In genomic region chr9:129752915-129753724, GRCh38 we compare ENCODE assay signal across 9 cellular contexts. TPM values are rescaled to one million over a fixed set of nuclear protein-coding genes. Genes with fewer than 3 reads are reported as not detected.
DNase-seq lines count a peak whose midpoint lies in the region; ATAC-seq, FAIRE-seq and TF ChIP-seq lines count a peak whose summit lies in the region.
"Had no signal": no experiment of that assay in that cellular context is flagged by ENCODE, and none has a peak within 500 bp of the region (broad histone marks: within the 10 kb centered on the region; RNA-seq: fewer than 3 reads in every experiment).

TSS of gene PTGES (minus strand) at chr9:129753042. CDS start at chr9:129753012, 30 bp downstream.

- no peaks in the 10 kb centered on the region for H3K36me3 Mint-ChIP-seq in T-cell
- H3K36me3 Mint-ChIP-seq: immature natural killer cell had no signal

- H3K79me2 ChIP-seq in GM12878 (ENCODE audit: control insufficient read depth, insufficient read depth, low read length) (no peaks in the 10 kb centered on the region), smooth muscle cell (ENCODE audit: low read depth) (peaks cover 5% of the 10 kb centered on the region)

- H3K4me1 ChIP-seq in GM12878 (ENCODE audit: control insufficient read depth, insufficient read depth, low read length) (peaks cover 5% of the 10 kb centered on the region; the same call in 1 of the 2 replicates), iPS-15b (ENCODE audit: control insufficient read depth, insufficient read depth, low read length) (peaks cover 4% of the 10 kb centered on the region), smooth muscle cell (ENCODE audit: low read depth) (peaks cover 14% of the 10 kb centered on the region)

- TF ChIP-seq POLR2A in GM12878 (IDR thresholded peaks at IDR 0.05; ENCODE audit: low read depth, low read length): no peak

- FAIRE-seq in GM12878 (lab: Jason Lieb, UNC): no peak

- H3K4me3 Mint-ChIP-seq in T-cell: peak within 1 kb of the TSS in 2 of 3 donors; percentile 41 to 55
- H3K4me3 Mint-ChIP-seq: immature natural killer cell had no signal

- no peak within 1 kb of the TSS for H3K27ac Mint-ChIP-seq in T-cell
- H3K27ac Mint-ChIP-seq: immature natural killer cell had no signal

- no TSS peak for BruUV-seq in GM12878 (replicated peaks; lab: Mats Ljungman, UMichigan)

- POLR2A ChIA-PET in T-cell (lab: Charles Lee) (no interaction called here), GM12878 (lab: Charles Lee) (interaction anchor here (0.5 kb wide), 1 partner anchor 46 kb away, joined by 4 read pairs; no protein-coding TSS in a partner anchor)

- RAD21 ChIA-PET in GM12878 (lab: Charles Lee; ENCODE audit: unreplicated experiment): no interaction called here

- H3K27me3 Mint-ChIP-seq in T-cell: peaks cover 0 to 10% of the 10 kb centered on the region in 2 donors

- CTCF ChIA-PET in T-cell (lab: Charles Lee): interaction anchor here in 1 of 2 donors (0.6 kb wide), 1 partner anchor 1825 kb away, joined by 3 read pairs; no protein-coding TSS in a partner anchor
- CTCF ChIA-PET in GM12878 (lab: Yijun Ruan, JAX): interaction anchor here (1.5 kb wide), 1 partner anchor 37 kb away, joined by 5 read pairs; no protein-coding TSS in a partner anchor

- WGBS in GM12878 (ENCODE audit: insufficient coverage, insufficient replicate concordance, low lambda C conversion rate, missing lambda C conversion rate): 8% methylated on average over 22 of the region's 22 CpGs
- WGBS in smooth muscle cell (ENCODE audit: low lambda C conversion rate): 24% methylated on average over 22 of the region's 22 CpGs

- H3K9me3 ChIP-seq in GM12878 (replicated peaks; ENCODE audit: control insufficient read depth, insufficient read depth, low read length): no peaks in the 10 kb centered on the region
- H3K9me3 ChIP-seq in iPS-15b (ENCODE audit: control insufficient read depth, insufficient read depth, low read length): no peaks in the 10 kb centered on the region
- no peaks in the 10 kb centered on the region for H3K9me3 ChIP-seq in smooth muscle cell (replicated peaks; ENCODE audit: low read depth)

- H2AFZ ChIP-seq in GM12878 (ENCODE audit: control insufficient read depth, low read depth, low read length) (no peak within 1 kb of the TSS), smooth muscle cell (ENCODE audit: low read depth) (peak within 1 kb of the TSS; percentile 26)

- H3F3A ChIP-seq in smooth muscle cell (ENCODE audit: low read depth): peaks cover 19% of the 10 kb centered on the region

- H3K4me3 ChIP-seq in GM12878: no peak within 1 kb of the TSS
- peak within 1 kb of the TSS; percentile 22 for H3K4me3 ChIP-seq in iPS-15b (ENCODE audit: low read depth, low read length)
- peak within 1 kb of the TSS; percentile 50 for H3K4me3 ChIP-seq in smooth muscle cell

- no peak for TF ChIP-seq CTCF in GM12878 (IDR thresholded peaks at IDR 0.05 in 2 of 3, conservative IDR thresholded peaks at IDR 0.05 in 1 of 3; ENCODE audit: control insufficient read depth in 2 of 3, extremely low read depth in 1 of 3, insufficient read depth in 1 of 3, low read depth in 3 of 3, low read length in 3 of 3)
- no peak for TF ChIP-seq CTCF in smooth muscle cell (IDR thresholded peaks at IDR 0.05; ENCODE audit: borderline replicate concordance, insufficient read depth, poor library complexity, severe bottlenecking)

- SMC1A ChIA-PET in GM12878 (lab: Charles Lee; ENCODE audit: uncharacterized antibody, unreplicated experiment): interaction anchor here (0.8 kb wide), 1 partner anchor 11 kb away, joined by 3 read pairs; no protein-coding TSS in a partner anchor

- H4K20me1 ChIP-seq in GM12878 (ENCODE audit: control insufficient read depth, insufficient read depth) (no peaks in the 10 kb centered on the region), smooth muscle cell (ENCODE audit: low read depth) (no peaks in the 10 kb centered on the region)

- ATAC-seq in T-cell (replicated peaks in 1 of 4) (peak; percentile 62 to 98 (median 77)), GM12878 (peak; percentile 93), HG03039 (IDR thresholded peaks at IDR 0.05; ENCODE audit: unreplicated experiment) (no peak)

- H3K4me2 ChIP-seq in GM12878 (ENCODE audit: control insufficient read depth, insufficient read depth) (peak within 1 kb of the TSS; percentile 33; the same call in 1 of the 2 replicates), smooth muscle cell (peak within 1 kb of the TSS; percentile 85)

- no peak for TF ChIP-seq RAD21 in GM12878 (IDR thresholded peaks at IDR 0.05; ENCODE audit: insufficient read depth, low read depth, low read length)

- DNase-seq in AG08396 (ENCODE audit: low spot score) (peak; percentile 89), HK-2 (ENCODE audit: unreplicated experiment) (peak; percentile 84), T-cell (peak in 33 of 34 experiments; percentile 20 to 72 (median 48)), GM12878 (ENCODE audit: low read depth, low spot score) (no peak), smooth muscle cell (lab: John Stamatoyannopoulos, UW; ENCODE audit: unreplicated experiment) (peak; percentile 77), SHP77 treated with DMSO at 0.1 percent for 48 hours (lab: John Stamatoyannopoulos, UW) (no peak)

- peaks cover 19 to 27% (median 25%) of the 10 kb centered on the region in 3 donors for H3K4me1 Mint-ChIP-seq in T-cell

- H3K9ac ChIP-seq in GM12878 (ENCODE audit: control insufficient read depth, insufficient read depth, low read length) (no peak within 1 kb of the TSS), iPS-15b (ENCODE audit: low read depth, low read length) (no peak within 1 kb of the TSS), smooth muscle cell (ENCODE audit: low read depth) (peak within 1 kb of the TSS; percentile 73)

- in situ Hi-C loops in GM12878 (cut with MboI): no loop called here

- H3K27ac ChIP-seq in GM12878 (ENCODE audit: control insufficient read depth, insufficient read depth) (no peak within 1 kb of the TSS), smooth muscle cell (ENCODE audit: low read depth) (peak within 1 kb of the TSS; percentile 91)

- intact Hi-C loops in GM12878 (cut with micrococcal nuclease; ENCODE audit: unreplicated experiment): no loop called here

- TF ChIP-seq EP300 in GM12878 (IDR thresholded peaks at IDR 0.05; ENCODE audit: borderline replicate concordance in 1 of 2, control insufficient read depth in 1 of 2, low read depth in 2 of 2, low read length in 2 of 2): no peak

- H3K36me3 ChIP-seq in GM12878 (ENCODE audit: control insufficient read depth in 2 of 2, insufficient read depth in 2 of 2, low read length in 1 of 2) (no peaks in the 10 kb centered on the region), iPS-15b (ENCODE audit: control insufficient read depth, insufficient read depth, low read length) (no peaks in the 10 kb centered on the region), smooth muscle cell (ENCODE audit: low read depth) (no peaks in the 10 kb centered on the region)

- H3K27me3 ChIP-seq in GM12878 (replicated peaks in 1 of 2; ENCODE audit: control insufficient read depth in 2 of 2, insufficient read depth in 2 of 2, low read length in 1 of 2) (no peaks in the 10 kb centered on the region; a peak in 2 of 4 replicates), iPS-15b (ENCODE audit: control insufficient read depth, insufficient read depth, low read length) (no peaks in the 10 kb centered on the region), smooth muscle cell (ENCODE audit: low read depth) (no peaks in the 10 kb centered on the region)

- no peaks in the 10 kb centered on the region for H3K9me3 Mint-ChIP-seq in T-cell
- H3K9me3 Mint-ChIP-seq: immature natural killer cell had no signal

TF ChIP-seq in GM12878, 131 proteins besides CTCF, POLR2A, EP300 and RAD21 (continues in another document):
- TF ChIP-seq ZBTB11 (CRISPR knock-in tag; IDR thresholded peaks at IDR 0.05): no peak

RNA-seq across cellular contexts. Expression of gene PTGES, which starts in this region (rescaled TPM):
- not detected for total RNA-seq in T-cell
- total RNA-seq in GM12878 (2013; cell fraction: nucleolus; rRNA removed): not detected in 2 replicates
- 0.11 TPM in 1 of 2 replicates, not detected in the other for total RNA-seq in GM12878 (2014; rRNA removed)
- not detected in 2 replicates for total RNA-seq in GM12878 (2014; rRNA removed; fragmentation: Illumina TruSeq; extraction: Trizol)
- not detected in 2 replicates for total RNA-seq in GM12878 (2021)
- polyA plus RNA-seq in GM12878 (2011; ENCODE audit: low read depth): not detected
- 0.37 and 0.57 TPM in 2 replicates for polyA plus RNA-seq in GM12878 (2011; rRNA removed)
- polyA plus RNA-seq in GM12878 (2011; cell fraction: cytosol; rRNA removed): 0.89 and 1.3 TPM in 2 replicates
- polyA plus RNA-seq in GM12878 (2011; cell fraction: nucleus; rRNA removed): 0.18 and 0.28 TPM in 2 replicates
- polyA plus RNA-seq in GM12878 (2012): 0.08 TPM in 1 of 2 replicates, not detected in the other
- polyA plus RNA-seq in GM12878 (2014; fragmentation: Illumina TruSeq; extraction: Trizol): not detected in 2 replicates
- polyA plus RNA-seq in GM12878 (2014; fragmentation: Nextera tagmentation; extraction: Ambion mirVana): not detected
- not detected in 2 replicates for polyA plus RNA-seq in GM12878 (2014; rRNA removed)
- polyA plus RNA-seq in GM12878 (2016; fragmentation: Nextera tagmentation; extraction: Ambion mirVana): not detected
- polyA minus RNA-seq in GM12878 (2011; rRNA and poly(A)+ RNA removed): 0.29 and 1.1 TPM in 2 replicates
- polyA minus RNA-seq in GM12878 (2011; cell fraction: cytosol; rRNA and poly(A)+ RNA removed): 1.9 and 2.4 TPM in 2 replicates
- polyA minus RNA-seq in GM12878 (2011; cell fraction: nucleus; rRNA and poly(A)+ RNA removed): 0.24 and 0.48 TPM in 2 replicates
- 36.9 and 49.5 TPM in 2 replicates for total RNA-seq in smooth muscle cell
- polyA plus RNA-seq in smooth muscle cell: 69.6 and 176 TPM in 2 replicates
- polyA plus RNA-seq: immature natural killer cell had no signal

Comparison
In these comparisons a context has a peak if more than half of its experiments do, and no peak if none do; other contexts are left out.
1. RNA of gene PTGES (total RNA-seq): 36.9 to 49.5 TPM in smooth muscle cell; not detected in T-cell and 0.11 TPM in GM12878; every median in the first group is over 10 times any median in the second.
2. RNA of gene PTGES (polyA plus RNA-seq): 69.6 to 176 TPM in smooth muscle cell; 0.08 to 1.3 TPM in GM12878; every median in the first group is over 10 times any median in the second.
3. Peak in DNase-seq and ATAC-seq in T-cell; RNA of the gene not detected or under 1 TPM.
4. DNase-seq: peak in AG08396 (single experiment), HK-2 (single experiment) and smooth muscle cell (single experiment); none in GM12878 (single experiment) and SHP77 treated with DMSO at 0.1 percent for 48 hours (single experiment).